9 cellular contexts compared by ENCODE assay signal in the genomic region with DNA sequence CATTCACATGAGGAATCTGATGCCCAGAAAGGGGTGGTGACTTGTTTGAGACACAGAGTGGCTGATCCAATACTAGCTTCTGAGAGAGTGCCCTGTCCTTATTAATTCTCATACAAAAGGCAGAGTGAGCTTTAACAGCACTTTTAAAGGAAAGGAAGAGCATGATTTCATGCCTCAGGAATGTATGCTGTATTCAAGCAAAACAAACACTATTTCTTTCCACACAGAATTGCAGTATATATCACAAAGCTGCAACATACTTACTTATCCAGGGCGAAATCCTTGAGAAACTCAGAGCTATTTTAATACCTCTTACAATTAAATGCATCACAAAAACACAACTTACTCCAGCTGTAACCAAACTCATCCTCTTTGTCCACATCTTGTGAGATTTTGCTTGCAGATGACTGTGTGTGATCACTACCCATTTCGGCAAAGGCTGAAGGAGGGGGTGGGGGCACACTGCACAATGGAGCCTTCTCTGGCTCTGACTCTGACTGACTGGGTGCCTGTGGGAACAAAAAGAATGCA.
DNase-seq lines count a peak whose midpoint lies in the region; ATAC-seq and TF ChIP-seq lines count a peak whose summit lies in the region.
"Had no signal": no experiment of that assay in that cellular context is flagged by ENCODE, and none has a peak within 500 bp of the region (broad histone marks: within the 10 kb centered on the region; RNA-seq: fewer than 3 reads in every experiment).

No MANE protein-coding gene starts in this region.

- no peak for ATAC-seq in HG03175 (IDR thresholded peaks at IDR 0.05; ENCODE audit: unreplicated experiment)
- ATAC-seq in GM21737 (IDR thresholded peaks at IDR 0.05; ENCODE audit: unreplicated experiment) = no peak

- no peak overlapping the region for H3K4me3 Mint-ChIP-seq in progenitor cell of endocrine pancreas (ENCODE audit: low read depth)

- peak overlapping the region; percentile 68 for H3K9ac ChIP-seq in SK-N-MC (ENCODE audit: insufficient read length)

- peak overlapping the region; percentile 94 for H3K27ac ChIP-seq in SK-N-MC

- DNase-seq in GM03348 (ENCODE audit: low spot score) (peak; percentile 67), SK-N-MC (ENCODE audit: low read depth, low spot score) (peak; percentile 60), foreskin fibroblast (peak; percentile 67 to 84), progenitor cell of endocrine pancreas (ENCODE audit: low spot score, unreplicated experiment) (no peak), cortex of kidney (lab: John Stamatoyannopoulos, UW) (no peak), RPMI8226 (no peak)
- DNase-seq: NCI-H524 treated with DMSO at 0.1 percent for 48 hours had no signal

- H3K27me3 Mint-ChIP-seq in progenitor cell of endocrine pancreas = no peaks in the 10 kb centered on the region

- H3K9me3 ChIP-seq in SK-N-MC (ENCODE audit: low read depth, low read length) = no peaks in the 10 kb centered on the region

- H3K9me3 Mint-ChIP-seq in progenitor cell of endocrine pancreas (ENCODE audit: low read depth) = no peaks in the 10 kb centered on the region

- H3K4me1 Mint-ChIP-seq in progenitor cell of endocrine pancreas (ENCODE audit: low read depth) = peaks cover 13% of the 10 kb centered on the region

- H3K36me3 Mint-ChIP-seq in progenitor cell of endocrine pancreas (ENCODE audit: insufficient read depth) = peaks cover 18% of the 10 kb centered on the region

- H3K4me3 ChIP-seq in SK-N-MC (peak overlapping the region; percentile 71), foreskin fibroblast (ENCODE audit: low read depth in 1 of 2, low read length in 2 of 2) (peak overlapping the region; percentile 18 to 28)

- H3K36me3 ChIP-seq in SK-N-MC (ENCODE audit: insufficient read depth, low read length) = peaks cover 15% of the 10 kb centered on the region

- TF ChIP-seq CTCF in foreskin fibroblast (IDR thresholded peaks at IDR 0.05; ENCODE audit: low read depth, low read length) (no peak), progenitor cell of endocrine pancreas (IDR thresholded peaks at IDR 0.05; ENCODE audit: unreplicated experiment) (no peak)

- peak overlapping the region; percentile 91 for H3K27ac Mint-ChIP-seq in progenitor cell of endocrine pancreas

Comparison
In these comparisons a context has a peak if more than half of its experiments do, and no peak if none do; other contexts are left out.
1. DNase-seq: peak in GM03348 (single experiment), SK-N-MC (single experiment) and foreskin fibroblast (2 of 2); none in progenitor cell of endocrine pancreas (single experiment), cortex of kidney (single experiment) and RPMI8226 (single experiment).